Comparison of ENCODE assay signal across 26 cellular contexts in the genomic region with DNA sequence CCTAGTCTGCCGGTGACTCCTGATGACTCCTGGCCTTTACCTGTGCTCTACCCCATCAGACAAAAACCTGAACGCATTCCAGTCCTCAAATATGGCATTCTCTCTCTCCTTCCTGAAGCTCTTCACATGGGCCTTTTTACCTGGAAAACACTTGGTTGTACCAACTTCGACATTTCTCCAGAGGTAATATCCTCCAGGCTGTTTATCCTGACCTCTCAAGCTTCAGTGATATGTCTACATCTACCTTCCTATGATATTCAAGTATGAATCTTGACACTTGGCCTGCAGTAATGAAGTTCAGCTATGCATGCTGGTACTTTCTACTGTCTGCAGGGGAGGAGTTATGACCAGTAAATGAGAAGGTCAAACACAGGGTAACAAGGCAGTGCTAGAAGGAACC.
"Had no signal": no experiment of that assay in that cellular context is flagged by ENCODE, and none has a peak within 500 bp of the region (broad histone marks: within the 10 kb centered on the region; RNA-seq: fewer than 3 reads in every experiment).

No MANE protein-coding gene starts in this region.

- H3K4me1 ChIP-seq: breast epithelium, lower lobe of right lung, sigmoid colon, upper lobe of right lung had no signal

- H3K36me3 ChIP-seq: breast epithelium, lower lobe of right lung, sigmoid colon, thoracic aorta, upper lobe of right lung had no signal

- H3K27ac ChIP-seq: breast epithelium, coronary artery, lower lobe of right lung, sigmoid colon, thoracic aorta, upper lobe of right lung had no signal

- H3K27me3 Mint-ChIP-seq: activated CD8-positive, alpha-beta memory T cell treated with anti-CD3 and anti-CD28 coated beads, Interleukin-2, amount 10 ng/mL, durations not matched to agents 7 days and 5 days; activated CD8-positive, alpha-beta T cell treated with anti-CD3 and anti-CD28 coated beads for 36 hours; activated naive CD8-positive, alpha-beta T cell treated with anti-CD3 and anti-CD28 coated beads, Interleukin-2, amount 10 ng/mL, durations not matched to agents 7 days and 5 days had no signal

- H3K4me3 ChIP-seq: breast epithelium, coronary artery, lower lobe of right lung, mucosa of descending colon, sigmoid colon, smooth muscle cell, thoracic aorta, upper lobe of right lung had no signal

- H3K27ac Mint-ChIP-seq: progenitor cell of endocrine pancreas; stimulated activated naive B cell treated with anti-CD40 and anti-IgM and Interleukin-4, amounts not matched to agents 10 μg/mL and 1 μg/mL and 100 μg/mL, for 72 hours had no signal

- ATAC-seq: activated CD8-positive, alpha-beta memory T cell treated with anti-CD3 and anti-CD28 coated beads, Interleukin-2, amount 10 ng/mL, durations not matched to agents 7 days and 5 days; activated CD8-positive, alpha-beta T cell treated with anti-CD3 and anti-CD28 coated beads for 36 hours; left lobe of liver; lower lobe of right lung; mucosa of descending colon; SK-N-SH treated with all-trans-retinoic acid at 6 μM for 48 hours; stimulated activated naive B cell treated with anti-CD40 and anti-IgM and Interleukin-4, amounts not matched to agents 10 μg/mL and 1 μg/mL and 100 μg/mL, for 72 hours; upper lobe of right lung had no signal

- H3K36me3 Mint-ChIP-seq: stimulated activated naive B cell treated with anti-CD40 and anti-IgM and Interleukin-4, amounts not matched to agents 10 μg/mL and 1 μg/mL and 100 μg/mL, for 72 hours had no signal

- H3K9me3 ChIP-seq: breast epithelium, lower lobe of right lung, mucosa of descending colon, sigmoid colon, thoracic aorta, upper lobe of right lung had no signal

- DNase-seq: activated CD4-positive, alpha-beta T cell treated with anti-CD3 and anti-CD28 coated beads for 1 hour; activated CD8-positive, alpha-beta memory T cell treated with anti-CD3 and anti-CD28 coated beads, Interleukin-2, amount 10 ng/mL, durations not matched to agents 7 days and 5 days; activated CD8-positive, alpha-beta T cell treated with anti-CD3 and anti-CD28 coated beads for 36 hours; activated gamma-delta T cell treated with Interleukin-2 at 50 U/mL for 16 hours; activated naive CD8-positive, alpha-beta T cell treated with anti-CD3 and anti-CD28 coated beads, Interleukin-2, amount 10 ng/mL, durations not matched to agents 7 days and 5 days; activated T-cell treated with anti-CD3 and anti-CD28 coated beads for 4 hours; amniotic stem cell; cerebellar nuclear complex; erythroblast; foreskin fibroblast; lower lobe of right lung; mesendoderm; mucosa of descending colon; retina; sigmoid colon; stimulated activated CD4-positive, alpha-beta T cell treated with anti-CD3 and anti-CD28 coated beads, Interleukin-15, amount 100 ng/mL, for 24 hours; stimulated activated naive B cell treated with anti-CD40 and anti-IgM and Interleukin-4, amounts not matched to agents 10 μg/mL and 1 μg/mL and 100 μg/mL, for 72 hours; T-helper 9 cell; upper lobe of right lung had no signal

- H3K4me3 Mint-ChIP-seq: activated CD8-positive, alpha-beta memory T cell treated with anti-CD3 and anti-CD28 coated beads, Interleukin-2, amount 10 ng/mL, durations not matched to agents 7 days and 5 days; activated CD8-positive, alpha-beta T cell treated with anti-CD3 and anti-CD28 coated beads for 36 hours; activated naive CD8-positive, alpha-beta T cell treated with anti-CD3 and anti-CD28 coated beads, Interleukin-2, amount 10 ng/mL, durations not matched to agents 7 days and 5 days; stimulated activated naive B cell treated with anti-CD40 and anti-IgM and Interleukin-4, amounts not matched to agents 10 μg/mL and 1 μg/mL and 100 μg/mL, for 72 hours had no signal

- H3K27me3 ChIP-seq: sigmoid colon, upper lobe of right lung had no signal
